In genomic region chr21:42653492-42654061, GRCh38 we compare ENCODE assay signal across 8 cellular contexts. TPM values are rescaled to one million over a fixed set of nuclear protein-coding genes. Genes with fewer than 3 reads are reported as not detected.
A peak's percentile ranks its signal among the peaks of the same experiment; 100 is the strongest.
DNase-seq lines count a peak whose midpoint lies in the region; ATAC-seq, FAIRE-seq and TF ChIP-seq lines count a peak whose summit lies in the region.

Gene PDE9A (plus strand): TSS chr21:42653621. CDS start chr21:42653815, 194 bp downstream.

- no peak for TF ChIP-seq EP300 in GM12878 (IDR thresholded peaks at IDR 0.05; ENCODE audit: borderline replicate concordance in 1 of 2, control insufficient read depth in 1 of 2, low read depth in 2 of 2, low read length in 2 of 2)
- no peak for TF ChIP-seq EP300 in stomach (IDR thresholded peaks at IDR 0.05)

- intact Hi-C loops in GM12878 (cut with micrococcal nuclease; ENCODE audit: unreplicated experiment) (no loop called here), left lung (cut with DNase I) (no loop called here), stomach (cut with DNase I; ENCODE audit: low total_unique reads) (loop anchor here (10.0 kb wide), 2 partner anchors 59 to 171 kb away; no protein-coding TSS in a partner anchor)

- H3K4me3 ChIP-seq in GM08714 (ENCODE audit: low read length) (peak within 1 kb of the TSS; percentile 55), NT2/D1 (ENCODE audit: insufficient read length, low read depth) (peak within 1 kb of the TSS; percentile 83), GM12878 (no peak within 1 kb of the TSS), left lung (peak within 1 kb of the TSS; percentile 52 to 60), stomach (peak within 1 kb of the TSS; percentile 61 to 74 (median 72))

- H3K9ac ChIP-seq in NT2/D1 (ENCODE audit: insufficient read length, low read depth) (peak within 1 kb of the TSS; percentile 85), GM12878 (ENCODE audit: control insufficient read depth, insufficient read depth, low read length) (no peak within 1 kb of the TSS)

- no TSS peak for BruUV-seq in GM12878 (replicated peaks; lab: Mats Ljungman, UMichigan)

- peak within 1 kb of the TSS; percentile 71 for H3K4me2 ChIP-seq in GM12878 (ENCODE audit: control insufficient read depth, insufficient read depth)

- DNase-seq in NT2/D1 (ENCODE audit: low read depth, low spot score) (no peak), GM12878 (ENCODE audit: low read depth, low spot score) (no peak), left lung (peak in 1 of 2 donors; percentile 76), stomach (no peak), NCI-H2107 (lab: John Stamatoyannopoulos, UW) (no peak), inferior parietal cortex (ENCODE audit: extremely low spot score) (no peak)

- H3K36me3 ChIP-seq in NT2/D1 (ENCODE audit: insufficient read depth, insufficient read length, low read length), result peaks cover 33% of the 10 kb centered on the region
- H3K36me3 ChIP-seq in GM12878 (ENCODE audit: control insufficient read depth in 2 of 2, insufficient read depth in 2 of 2, low read length in 1 of 2), result no peaks in the 10 kb centered on the region
- H3K36me3 ChIP-seq in left lung, result no peaks in the 10 kb centered on the region
- H3K36me3 ChIP-seq in stomach, result no peaks in the 10 kb centered on the region

- TF ChIP-seq RAD21 in GM12878 (IDR thresholded peaks at IDR 0.05; ENCODE audit: insufficient read depth, low read depth, low read length), result no peak

- TF ChIP-seq POLR2A in GM12878 (IDR thresholded peaks at IDR 0.05; ENCODE audit: low read depth, low read length) (no peak), stomach (IDR thresholded peaks at IDR 0.05) (no peak)

- TF ChIP-seq CTCF in GM12878 (IDR thresholded peaks at IDR 0.05 in 2 of 3, conservative IDR thresholded peaks at IDR 0.05 in 1 of 3; ENCODE audit: control insufficient read depth in 2 of 3, extremely low read depth in 1 of 3, insufficient read depth in 1 of 3, low read depth in 3 of 3, low read length in 3 of 3), result no peak
- no peak for TF ChIP-seq CTCF in left lung (IDR thresholded peaks at IDR 0.05)
- no peak for TF ChIP-seq CTCF in stomach (IDR thresholded peaks at IDR 0.05)

- H3K4me1 ChIP-seq in NT2/D1 (ENCODE audit: insufficient read depth, insufficient read length) (peaks cover 48% of the 10 kb centered on the region), GM12878 (ENCODE audit: control insufficient read depth, insufficient read depth, low read length) (peaks cover 8% of the 10 kb centered on the region), left lung (peaks cover 13 to 26% of the 10 kb centered on the region in 2 donors), stomach (peaks cover 27 to 65% (median 39%) of the 10 kb centered on the region in 4 donors)

- H3K27ac ChIP-seq in GM12878 (ENCODE audit: control insufficient read depth, insufficient read depth), result no peak within 1 kb of the TSS
- H3K27ac ChIP-seq in left lung, result peak within 1 kb of the TSS; percentile 28 to 33
- peak within 1 kb of the TSS; percentile 49 to 87 (median 77) for H3K27ac ChIP-seq in stomach

- in situ Hi-C loops in GM12878 (cut with MboI), result no loop called here

- SMC1A ChIA-PET in GM12878 (lab: Charles Lee; ENCODE audit: uncharacterized antibody, unreplicated experiment), result no interaction called here

- CTCF ChIA-PET in GM12878 (lab: Yijun Ruan, JAX), result no interaction called here

- RAD21 ChIA-PET in GM12878 (lab: Charles Lee; ENCODE audit: unreplicated experiment), result interaction anchor here (0.8 kb wide), 1 partner anchor 124 kb away, joined by 4 read pairs; no protein-coding TSS in a partner anchor

- no peaks in the 10 kb centered on the region for H3K79me2 ChIP-seq in GM12878 (ENCODE audit: control insufficient read depth, insufficient read depth, low read length)

- ATAC-seq in GM12878 (no peak), left lung (peak; percentile 48), HG03571 (IDR thresholded peaks at IDR 0.05; ENCODE audit: unreplicated experiment) (no peak)

- H3K27me3 ChIP-seq in NT2/D1 (ENCODE audit: insufficient read depth, insufficient read length) (no peaks in the 10 kb centered on the region), GM12878 (replicated peaks in 1 of 2; ENCODE audit: control insufficient read depth in 2 of 2, insufficient read depth in 2 of 2, low read length in 1 of 2) (peaks cover 17 to 19% of the 10 kb centered on the region in 2 experiments), left lung (peaks cover 0 to 50% of the 10 kb centered on the region in 2 donors), stomach (peaks cover 0 to 82% (median 19%) of the 10 kb centered on the region in 3 donors)

- POLR2A ChIA-PET in GM12878 (lab: Charles Lee), result no interaction called here

- no peaks in the 10 kb centered on the region for H4K20me1 ChIP-seq in GM12878 (ENCODE audit: control insufficient read depth, insufficient read depth)

- H3K9me3 ChIP-seq in NT2/D1 (ENCODE audit: insufficient read depth, low read length) (no peaks in the 10 kb centered on the region), GM12878 (replicated peaks; ENCODE audit: control insufficient read depth, insufficient read depth, low read length) (no peaks in the 10 kb centered on the region), left lung (no peaks in the 10 kb centered on the region), stomach (no peaks in the 10 kb centered on the region)

- under 1% methylated on average over 22 of the region's 71 CpGs for WGBS in GM12878 (ENCODE audit: insufficient coverage, insufficient replicate concordance, low lambda C conversion rate, missing lambda C conversion rate)
- WGBS in stomach, 5 donors, result 0 to 1% (median 1%) methylated on average over 12 to 63 of the region's 71 CpGs

- no peak for FAIRE-seq in GM12878 (lab: Jason Lieb, UNC)

- H2AFZ ChIP-seq in GM12878 (ENCODE audit: control insufficient read depth, low read depth, low read length), result no peak within 1 kb of the TSS

TF ChIP-seq in GM12878, 131 proteins besides CTCF, POLR2A, EP300 and RAD21 (continues in another document):
- TF ChIP-seq FOXK2 (IDR thresholded peaks at IDR 0.05) (no peak), EZH2 (IDR thresholded peaks at IDR 0.05; ENCODE audit: borderline replicate concordance, control insufficient read depth, low read depth, low read length) (no peak), IRF5 (IDR thresholded peaks at IDR 0.05; ENCODE audit: borderline replicate concordance) (no peak), MYB (IDR thresholded peaks at IDR 0.05; ENCODE audit: borderline replicate concordance, low read depth, low read length) (no peak), RUNX3 (IDR thresholded peaks at IDR 0.05; ENCODE audit: low read length) (no peak), KDM1A (IDR thresholded peaks at IDR 0.05; ENCODE audit: borderline replicate concordance) (no peak), SKIL (IDR thresholded peaks at IDR 0.05; ENCODE audit: low read depth, poor library complexity, severe bottlenecking) (no peak)

RNA-seq across cellular contexts. Expression of gene PDE9A, which starts in this region (rescaled TPM):
- total RNA-seq in GM12878 (2013; cell fraction: nucleolus; rRNA removed), result 4.5 and 5.1 TPM in 2 replicates
- total RNA-seq in GM12878 (2014; rRNA removed) (0.11 and 0.22 TPM in 2 replicates), GM12878 (2014; rRNA removed; fragmentation: Illumina TruSeq; extraction: Trizol) (0.36 and 0.51 TPM in 2 replicates), GM12878 (2021) (0.28 TPM in 1 of 2 replicates, not detected in the other), left lung (1 to 10 TPM; 5.1 to 9.6 TPM), stomach (10 to 100 TPM in 4 of 5 donors, 1 to 10 TPM in 1; 6.4 to 77.1 (median 16.8) TPM)
- polyA plus RNA-seq in GM12878 (2011; ENCODE audit: low read depth), result 0.42 TPM
- polyA plus RNA-seq in GM12878 (2011; rRNA removed) (0.45 and 0.53 TPM in 2 replicates), GM12878 (2014; fragmentation: Illumina TruSeq; extraction: Trizol) (0.24 and 0.32 TPM in 2 replicates), GM12878 (2014; fragmentation: Nextera tagmentation; extraction: Ambion mirVana) (under 1 TPM; 0.10 to 0.18 TPM), GM12878 (2014; rRNA removed) (0.08 and 0.29 TPM in 2 replicates), GM12878 (2016; fragmentation: Nextera tagmentation; extraction: Ambion mirVana) (under 1 TPM in 1 of 2 experiments, not detected in 1; 0.20 TPM), stomach (10 to 100 TPM in 1 of 3 donors, 1 to 10 TPM in 2; 8.1 to 11.9 (median 9.0) TPM)
- polyA plus RNA-seq in GM12878 (2011; cell fraction: cytosol; rRNA removed), result 0.38 and 0.57 TPM in 2 replicates
- polyA plus RNA-seq in GM12878 (2011; cell fraction: nucleus; rRNA removed), result 0.61 and 0.78 TPM in 2 replicates
- 0.76 and 0.88 TPM in 2 replicates for polyA plus RNA-seq in GM12878 (2012)
- polyA minus RNA-seq in GM12878 (2011; rRNA and poly(A)+ RNA removed), result 0.51 and 0.77 TPM in 2 replicates
- polyA minus RNA-seq in GM12878 (2011; cell fraction: cytosol; rRNA and poly(A)+ RNA removed), result not detected in 2 replicates
- 0.24 TPM in 1 of 2 replicates, not detected in the other for polyA minus RNA-seq in GM12878 (2011; cell fraction: nucleus; rRNA and poly(A)+ RNA removed)

Comparison
In these comparisons a context has a peak if more than half of its experiments do, and no peak if none do; other contexts are left out.
1. RNA of gene PDE9A (polyA plus RNA-seq): 8.1 to 11.9 TPM in stomach; 0.08 to 0.88 TPM in GM12878; every median in the first group is over 4 times any median in the second.